1 cellular context compared by ENCODE assay signal in the genomic region with DNA sequence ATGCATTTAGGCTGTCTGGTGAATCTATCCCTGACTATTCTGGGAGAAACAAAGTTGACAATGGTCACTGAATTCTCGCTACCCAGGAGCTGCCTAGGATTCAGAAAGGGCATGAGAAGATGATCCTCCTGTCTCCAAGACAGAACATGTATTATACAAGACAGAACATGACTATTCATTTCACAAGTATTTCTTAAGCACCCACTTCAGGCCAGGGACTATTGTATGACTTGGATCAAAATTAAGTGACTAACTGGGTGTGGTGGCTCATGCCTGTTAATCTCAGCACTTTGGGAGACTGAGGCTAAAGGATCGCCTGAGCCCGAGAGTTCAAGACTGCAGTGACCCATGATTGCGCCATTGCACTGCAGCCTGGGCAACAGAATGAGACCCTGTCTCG.
TF ChIP-seq lines count a peak whose summit lies in the region.

No MANE protein-coding gene starts in this region.

TF ChIP-seq in SK-N-SH, 30 proteins besides CTCF, POLR2A, EP300 and RAD21 (continued from another document):
- no peak for TF ChIP-seq USF1 (IDR thresholded peaks at IDR 0.05; ENCODE audit: borderline replicate concordance, low read depth)
- no peak for TF ChIP-seq FOSL2 (IDR thresholded peaks at IDR 0.05; ENCODE audit: borderline replicate concordance, low read depth)
- no peak for TF ChIP-seq TAF1 (IDR thresholded peaks at IDR 0.05; ENCODE audit: borderline replicate concordance, low read depth, low read length)
- TF ChIP-seq NFIC (IDR thresholded peaks at IDR 0.05; ENCODE audit: borderline replicate concordance), result no peak
- no peak for TF ChIP-seq MXI1 (IDR thresholded peaks at IDR 0.05; ENCODE audit: low read depth, low read length)
- TF ChIP-seq TEAD4 (IDR thresholded peaks at IDR 0.05; ENCODE audit: borderline replicate concordance, insufficient read depth), result no peak
- no peak for TF ChIP-seq ELF1 (IDR thresholded peaks at IDR 0.05)
